Comparison of ENCODE assay signal across 38 cellular contexts in genomic region chr3:133779626-133780203, GRCh38. TPM values are rescaled to one million over a fixed set of nuclear protein-coding genes. Genes with fewer than 3 reads are reported as not detected.
"Had no signal": no experiment of that assay in that cellular context is flagged by ENCODE, and none has a peak within 500 bp of the region (broad histone marks: within the 10 kb centered on the region; RNA-seq: fewer than 3 reads in every experiment).

No MANE protein-coding gene starts in this region.

- H3K4me3 ChIP-seq: adrenal gland, ascending aorta, body of pancreas, breast epithelium, cardiac muscle cell had no signal

- H3K4me3 Mint-ChIP-seq: activated naive CD4-positive, alpha-beta T cell treated with anti-CD3 and anti-CD28 coated beads for 36 hours; activated naive CD4-positive, alpha-beta T cell treated with anti-CD3 and anti-CD28 coated beads, Interleukin-2, amount 10 ng/mL, durations not matched to agents 7 days and 5 days; activated naive CD4-positive, alpha-beta T cell treated with anti-CD3 and anti-CD28 coated beads, Interleukin-2, amount 50 U/mL, for 24 hours; activated naive CD8-positive, alpha-beta T cell; activated naive CD8-positive, alpha-beta T cell treated with anti-CD3 and anti-CD28 coated beads for 36 hours; activated naive CD8-positive, alpha-beta T cell treated with anti-CD3 and anti-CD28 coated beads, Interleukin-2, amount 10 ng/mL, durations not matched to agents 7 days and 5 days; activated naive CD8-positive, alpha-beta T cell treated with anti-CD3 and anti-CD28 coated beads, Interleukin-2, amount 50 U/mL, for 24 hours; activated T-cell treated with anti-CD3 and anti-CD28 coated beads, Interleukin-2, amount 50 U/mL, for 24 hours; activated T-cell treated with anti-CD3 and anti-CD28 coated beads, Interleukin-2, amount 50 U/mL, for 4 hours; activated T-cell treated with anti-CD3 and anti-CD28 coated beads, Interleukin-2, amount 50 U/mL, for 72 hours; activated T-helper 1 cell treated with anti-CD3 and anti-CD28 coated beads, Interleukin-12 subunit alpha, Interleukin-12 subunit beta, Interleukin-2, Interleukin-4 antibody, amounts not matched to agents 30 ng/mL and 10 ng/mL and 1 ng/mL, durations not matched to agents 14 hours and 24 hours and 36 hours; activated T-helper 17 cell treated with anti-CD3 and anti-CD28 coated beads, Interleukin-2, amount 50 U/mL, for 72 hours; brain; central memory CD8-positive, alpha-beta T cell had no signal

- H3K27ac ChIP-seq: adrenal gland, ascending aorta, body of pancreas, brain microvascular endothelial cell, breast epithelium, cardiac muscle cell had no signal

- H3K36me3 ChIP-seq: adrenal gland, ascending aorta, brain microvascular endothelial cell, breast epithelium, cardiac muscle cell had no signal

- H3K4me1 Mint-ChIP-seq: activated naive CD4-positive, alpha-beta T cell treated with anti-CD3 and anti-CD28 coated beads, Interleukin-2, amount 10 ng/mL, durations not matched to agents 7 days and 5 days; activated naive CD4-positive, alpha-beta T cell treated with anti-CD3 and anti-CD28 coated beads, Interleukin-2, amount 50 U/mL, for 24 hours; activated naive CD8-positive, alpha-beta T cell treated with anti-CD3 and anti-CD28 coated beads for 36 hours; activated naive CD8-positive, alpha-beta T cell treated with anti-CD3 and anti-CD28 coated beads, Interleukin-2, amount 10 ng/mL, durations not matched to agents 7 days and 5 days; activated naive CD8-positive, alpha-beta T cell treated with anti-CD3 and anti-CD28 coated beads, Interleukin-2, amount 50 U/mL, for 24 hours; activated T-helper 17 cell treated with anti-CD3 and anti-CD28 coated beads, Interleukin-2, amount 50 U/mL, for 72 hours; brain; central memory CD8-positive, alpha-beta T cell had no signal

- ATAC-seq: activated naive CD4-positive, alpha-beta T cell treated with anti-CD3 and anti-CD28 coated beads, Interleukin-2, amount 50 U/mL, for 72 hours; activated naive CD8-positive, alpha-beta T cell treated with anti-CD3 and anti-CD28 coated beads, Interleukin-2, amount 50 U/mL, for 24 hours; activated T-cell treated with anti-CD3 and anti-CD28 coated beads, Interleukin-2, amount 50 U/mL, for 4 hours; activated T-cell treated with anti-CD3 and anti-CD28 coated beads, Interleukin-2, amount 50 U/mL, for 72 hours; activated T-helper 17 cell treated with anti-CD3 and anti-CD28 coated beads, Interleukin-2, amount 50 U/mL, for 72 hours; body of pancreas had no signal

- H3K9me3 ChIP-seq: adrenal gland, ascending aorta, body of pancreas, breast epithelium had no signal

- H3K4me1 ChIP-seq: adrenal gland, ascending aorta, body of pancreas, breast epithelium had no signal

- FAIRE-seq: astrocyte had no signal

- DNase-seq: activated effector memory CD4-positive, alpha-beta T cell treated with anti-CD3 and anti-CD28 coated beads, Interleukin-2, amount 50 U/mL, for 16 hours; activated effector memory CD4-positive, alpha-beta T cell treated with Interleukin-2 at 50 U/mL for 16 hours; activated gamma-delta T cell; activated gamma-delta T cell treated with Interleukin-2 at 50 U/mL for 16 hours; activated naive CD4-positive, alpha-beta T cell; activated naive CD4-positive, alpha-beta T cell treated with anti-CD3 and anti-CD28 coated beads for 36 hours; activated naive CD4-positive, alpha-beta T cell treated with anti-CD3 and anti-CD28 coated beads, Interleukin-2, amount 10 ng/mL, durations not matched to agents 7 days and 5 days; activated naive CD4-positive, alpha-beta T cell treated with anti-CD3 and anti-CD28 coated beads, Interleukin-2, amount 50 U/mL, for 16 hours; activated naive CD4-positive, alpha-beta T cell treated with Interleukin-2 at 50 U/mL for 16 hours; activated naive CD8-positive, alpha-beta T cell treated with anti-CD3 and anti-CD28 coated beads for 36 hours; activated naive CD8-positive, alpha-beta T cell treated with anti-CD3 and anti-CD28 coated beads, Interleukin-2, amount 10 ng/mL, durations not matched to agents 7 days and 5 days; activated naive CD8-positive, alpha-beta T cell treated with anti-CD3 and anti-CD28 coated beads, Interleukin-2, amount 50 U/mL, for 24 hours; activated T-cell treated with anti-CD3 and anti-CD28 coated beads, Interleukin-2, amount 50 U/mL, for 24 hours; activated T-cell treated with anti-CD3 and anti-CD28 coated beads, Interleukin-2, amount 50 U/mL, for 4 hours; activated T-cell treated with anti-CD3 and anti-CD28 coated beads, Interleukin-2, amount 50 U/mL, for 48 hours; activated T-cell treated with anti-CD3 and anti-CD28 coated beads, Interleukin-2, amount 50 U/mL, for 72 hours; adrenal gland; amniotic stem cell; amygdala; anterior cingulate cortex; aorta; body of pancreas; brain microvascular endothelial cell; caudate nucleus; central memory CD4-positive, alpha-beta T cell; cerebellar nuclear complex had no signal

- H3K27me3 ChIP-seq: ascending aorta, body of pancreas, brain microvascular endothelial cell, breast epithelium, cardiac muscle cell had no signal

- H3K27ac Mint-ChIP-seq: activated naive CD4-positive, alpha-beta T cell treated with anti-CD3 and anti-CD28 coated beads for 36 hours; activated naive CD4-positive, alpha-beta T cell treated with anti-CD3 and anti-CD28 coated beads, Interleukin-2, amount 10 ng/mL, durations not matched to agents 7 days and 5 days; activated naive CD4-positive, alpha-beta T cell treated with anti-CD3 and anti-CD28 coated beads, Interleukin-2, amount 50 U/mL, for 24 hours; activated naive CD4-positive, alpha-beta T cell treated with anti-CD3 and anti-CD28 coated beads, Interleukin-2, amount 50 U/mL, for 72 hours; activated naive CD8-positive, alpha-beta T cell; activated naive CD8-positive, alpha-beta T cell treated with anti-CD3 and anti-CD28 coated beads for 36 hours; activated naive CD8-positive, alpha-beta T cell treated with anti-CD3 and anti-CD28 coated beads, Interleukin-2, amount 10 ng/mL, durations not matched to agents 7 days and 5 days; activated naive CD8-positive, alpha-beta T cell treated with anti-CD3 and anti-CD28 coated beads, Interleukin-2, amount 50 U/mL, for 24 hours; activated T-cell treated with anti-CD3 and anti-CD28 coated beads, Interleukin-2, amount 50 U/mL, for 24 hours; activated T-cell treated with anti-CD3 and anti-CD28 coated beads, Interleukin-2, amount 50 U/mL, for 72 hours; activated T-helper 1 cell treated with anti-CD3 and anti-CD28 coated beads, Interleukin-12 subunit alpha, Interleukin-12 subunit beta, Interleukin-2, Interleukin-4 antibody, amounts not matched to agents 30 ng/mL and 10 ng/mL and 1 ng/mL, durations not matched to agents 14 hours and 24 hours and 36 hours; activated T-helper 17 cell treated with anti-CD3 and anti-CD28 coated beads, Interleukin-2, amount 50 U/mL, for 72 hours; activated T-helper 2 cell treated with anti-CD3 and anti-CD28 coated beads, Interferon-gamma antibody, Interleukin-2, Interleukin-4, amounts not matched to agents 10 μg/mL and 5 μg/mL and 100 μg/mL, durations not matched to agents 14 hours and 24 hours and 36 hours; brain had no signal

- H3K36me3 Mint-ChIP-seq: activated naive CD4-positive, alpha-beta T cell treated with anti-CD3 and anti-CD28 coated beads, Interleukin-2, amount 10 ng/mL, durations not matched to agents 7 days and 5 days; activated naive CD4-positive, alpha-beta T cell treated with anti-CD3 and anti-CD28 coated beads, Interleukin-2, amount 50 U/mL, for 24 hours; activated naive CD4-positive, alpha-beta T cell treated with anti-CD3 and anti-CD28 coated beads, Interleukin-2, amount 50 U/mL, for 72 hours; activated naive CD8-positive, alpha-beta T cell; activated naive CD8-positive, alpha-beta T cell treated with anti-CD3 and anti-CD28 coated beads for 36 hours; activated naive CD8-positive, alpha-beta T cell treated with anti-CD3 and anti-CD28 coated beads, Interleukin-2, amount 10 ng/mL, durations not matched to agents 7 days and 5 days; brain had no signal

- H3K9me3 Mint-ChIP-seq: activated naive CD4-positive, alpha-beta T cell treated with anti-CD3 and anti-CD28 coated beads for 36 hours; activated naive CD4-positive, alpha-beta T cell treated with anti-CD3 and anti-CD28 coated beads, Interleukin-2, amount 50 U/mL, for 24 hours; activated naive CD4-positive, alpha-beta T cell treated with anti-CD3 and anti-CD28 coated beads, Interleukin-2, amount 50 U/mL, for 72 hours; activated naive CD8-positive, alpha-beta T cell treated with anti-CD3 and anti-CD28 coated beads for 36 hours; activated naive CD8-positive, alpha-beta T cell treated with anti-CD3 and anti-CD28 coated beads, Interleukin-2, amount 10 ng/mL, durations not matched to agents 7 days and 5 days; activated naive CD8-positive, alpha-beta T cell treated with anti-CD3 and anti-CD28 coated beads, Interleukin-2, amount 50 U/mL, for 24 hours; activated T-cell treated with anti-CD3 and anti-CD28 coated beads, Interleukin-2, amount 50 U/mL, for 4 hours; activated T-cell treated with anti-CD3 and anti-CD28 coated beads, Interleukin-2, amount 50 U/mL, for 72 hours; activated T-helper 1 cell treated with anti-CD3 and anti-CD28 coated beads, Interleukin-12 subunit alpha, Interleukin-12 subunit beta, Interleukin-2, Interleukin-4 antibody, amounts not matched to agents 30 ng/mL and 10 ng/mL and 1 ng/mL, durations not matched to agents 14 hours and 24 hours and 36 hours; activated T-helper 17 cell treated with anti-CD3 and anti-CD28 coated beads, Interleukin-2, amount 50 U/mL, for 72 hours; activated T-helper 2 cell treated with anti-CD3 and anti-CD28 coated beads, Interferon-gamma antibody, Interleukin-2, Interleukin-4, amounts not matched to agents 10 μg/mL and 5 μg/mL and 100 μg/mL, durations not matched to agents 14 hours and 24 hours and 36 hours; central memory CD8-positive, alpha-beta T cell had no signal

RNA-seq across cellular contexts. Expression of gene TF, which starts 33.5 kb away (rescaled TPM):
- total RNA-seq: activated T-helper 1 cell treated with anti-CD3 and anti-CD28 coated beads, Interleukin-12 subunit alpha, Interleukin-12 subunit beta, Interleukin-2, Interleukin-4 antibody, amounts not matched to agents 30 ng/mL and 10 ng/mL and 1 ng/mL, durations not matched to agents 14 hours and 24 hours and 36 hours had no signal
